In genomic region chr11:69120096-69120875, GRCh38 we compare ENCODE assay signal across 19 cellular contexts. TPM values are rescaled to one million over a fixed set of nuclear protein-coding genes. Genes with fewer than 3 reads are reported as not detected.
DNase-seq lines count a peak whose midpoint lies in the region; ATAC-seq and TF ChIP-seq lines count a peak whose summit lies in the region.
"Had no signal": no experiment of that assay in that cellular context is flagged by ENCODE, and none has a peak within 500 bp of the region (broad histone marks: within the 10 kb centered on the region; RNA-seq: fewer than 3 reads in every experiment).

No MANE protein-coding gene starts in this region.

- peaks cover 14 to 36% (median 27%) of the 10 kb centered on the region in 9 donors for H3K4me1 ChIP-seq in heart right ventricle
- peaks cover 20 to 35% of the 10 kb centered on the region in 2 donors for H3K4me1 ChIP-seq in neuronal stem cell (ENCODE audit: control insufficient read depth in 2 of 2, insufficient read depth in 1 of 2, low read depth in 1 of 2, low read length in 2 of 2)

- no peak overlapping the region for H4K8ac ChIP-seq in neuronal stem cell (ENCODE audit: low read depth, low read length)

- no peak overlapping the region for H2BK120ac ChIP-seq in neuronal stem cell (ENCODE audit: low read depth, low read length)

- WGBS in heart right ventricle, 2 donors: 90 to 96% methylated on average over 21 of the region's 21 CpGs
- WGBS in neuronal stem cell (ENCODE audit: extremely low coverage in 2 of 2, insufficient read length in 2 of 2, insufficient replicate concordance in 1 of 2), 2 donors: no CpG with 5 or more reads among the region's 21 CpGs

- no peak overlapping the region for H2AFZ ChIP-seq in neuronal stem cell (ENCODE audit: low read length)
- H2AFZ ChIP-seq: GM23338 had no signal

- POLR2A ChIA-PET in RWPE1 (lab: Yijun Ruan, JAX; ENCODE audit: low non-redundant PET): no interaction called here

- H2BK5ac ChIP-seq in neuronal stem cell (ENCODE audit: low read length): peak overlapping the region; percentile 32

- H3K27me3 ChIP-seq in heart right ventricle (no peaks in the 10 kb centered on the region), neuronal stem cell (ENCODE audit: control insufficient read depth in 3 of 3, insufficient read depth in 3 of 3, low read depth in 1 of 3, low read length in 3 of 3) (peaks cover 0 to 11% (median 0%) of the 10 kb centered on the region in 3 experiments)
- H3K27me3 ChIP-seq: BE2C had no signal

- no peak overlapping the region for H4K91ac ChIP-seq in neuronal stem cell (ENCODE audit: low read depth, low read length, poor library complexity)

- DNase-seq in Right ventricle myocardium superior (peak; percentile 36), heart right ventricle (no peak), RWPE1 (ENCODE audit: low spot score) (no peak), neuronal stem cell (ENCODE audit: low spot score) (no peak), foreskin fibroblast (no peak), NCI-H748 (lab: John Stamatoyannopoulos, UW; ENCODE audit: unreplicated experiment) (no peak)
- DNase-seq in stimulated activated CD4-positive, alpha-beta T cell treated with anti-CD3 and anti-CD28 coated beads, Interleukin-4, amount 100 ng/mL, for 24 hours: no peak
- DNase-seq: BE2C; CD8-positive, alpha-beta T cell; DMS53; EL; KBM-7; NCI-H1694 treated with DMSO at 0.1 percent for 48 hours; NCI-H2107; NCI-H510A treated with DMSO at 0.1 percent for 48 hours; NCI-H82; RPMI8226 had no signal

- H3K4ac ChIP-seq in neuronal stem cell (ENCODE audit: low read length): no peak overlapping the region

- H3K9me3 ChIP-seq in heart right ventricle: peaks cover 0 to 9% (median 0%) of the 10 kb centered on the region in 11 donors
- H3K9me3 ChIP-seq in neuronal stem cell (replicated peaks in 1 of 2; ENCODE audit: control insufficient read depth in 2 of 2, insufficient read depth in 1 of 2, low read depth in 1 of 2, low read length in 2 of 2): peaks cover 0 to 6% of the 10 kb centered on the region in 2 donors

- no peak overlapping the region for H3K4me3 ChIP-seq in heart right ventricle
- no peak overlapping the region for H3K4me3 ChIP-seq in neuronal stem cell (ENCODE audit: low read length in 2 of 2)
- H3K4me3 ChIP-seq in foreskin fibroblast (ENCODE audit: low read depth in 1 of 2, low read length in 2 of 2): no peak overlapping the region
- H3K4me3 ChIP-seq: GM12878, GM23338 had no signal

- no peak overlapping the region for H3K4me2 ChIP-seq in neuronal stem cell (ENCODE audit: insufficient read depth, low read length, poor library complexity, severe bottlenecking)
- H3K4me2 ChIP-seq: GM23338 had no signal

- H3K23ac ChIP-seq in neuronal stem cell (ENCODE audit: low read depth, low read length, poor library complexity): peak overlapping the region; percentile 53

- no peak overlapping the region for H3K14ac ChIP-seq in neuronal stem cell (ENCODE audit: low read length)

- H3K36me3 ChIP-seq in heart right ventricle: no peaks in the 10 kb centered on the region
- no peaks in the 10 kb centered on the region for H3K36me3 ChIP-seq in neuronal stem cell (replicated peaks in 1 of 2; ENCODE audit: control insufficient read depth in 2 of 2, insufficient read depth in 2 of 2, low read length in 2 of 2)
- H3K36me3 ChIP-seq: BE2C had no signal

- ATAC-seq in Right ventricle myocardium superior (ENCODE audit: poor library complexity): no peak
- ATAC-seq in heart right ventricle: no peak
- ATAC-seq: CD8-positive, alpha-beta T cell; GM12878; GM23338 had no signal

- H2BK15ac ChIP-seq in neuronal stem cell (ENCODE audit: low read length): peak overlapping the region; percentile 63

- H3K18ac ChIP-seq in neuronal stem cell (ENCODE audit: low read length): peak overlapping the region; percentile 81

- CTCF ChIA-PET in RWPE1 (lab: Yijun Ruan, JAX): interaction anchor here (1.6 kb wide), 1 partner anchor 11 kb away, joined by 7 read pairs; no protein-coding TSS in a partner anchor

- H3K27ac ChIP-seq in heart right ventricle (no peak overlapping the region), RWPE1 (peak overlapping the region; percentile 95), neuronal stem cell (replicated peaks; ENCODE audit: low read length) (no peak overlapping the region)

- peak overlapping the region; percentile 79 for H2AK5ac ChIP-seq in neuronal stem cell (ENCODE audit: low read depth, low read length)

- TF ChIP-seq CTCF in heart right ventricle (IDR thresholded peaks at IDR 0.05): no peak
- TF ChIP-seq CTCF in RWPE1 (conservative IDR thresholded peaks at IDR 0.05; ENCODE audit: low read depth): no peak
- TF ChIP-seq CTCF in foreskin fibroblast (IDR thresholded peaks at IDR 0.05; ENCODE audit: low read depth, low read length): no peak

- no peak overlapping the region for H3K9ac ChIP-seq in neuronal stem cell (ENCODE audit: low read depth, low read length, poor library complexity)

- intact Hi-C loops in Right ventricle myocardium superior (cut with DNase I) (no loop called here), heart right ventricle (cut with DNase I) (loop anchor here in 5 of 10 donors (5.0 to 10.0 kb wide), 3 partner anchors 135 to 522 kb away; partner anchors contain the start of genes CCND1 (in 3 of the 5) and MYEOV (in 2 of the 5))

- no peaks in the 10 kb centered on the region for H3K79me1 ChIP-seq in neuronal stem cell (ENCODE audit: low read depth, low read length)

- no peak overlapping the region for H2BK12ac ChIP-seq in neuronal stem cell (ENCODE audit: low read length)

RNA-seq across cellular contexts. Expression of gene SMIM38, which starts 35.4 kb away (rescaled TPM):
- not detected for total RNA-seq in Right ventricle myocardium superior
- total RNA-seq in heart right ventricle: under 1 TPM in 9 of 10 donors, not detected in 1; 0.11 to 0.56 (median 0.18) TPM
- polyA plus RNA-seq in heart right ventricle: under 1 TPM; 0.07 to 0.22 TPM
- polyA plus RNA-seq in neuronal stem cell (2013, experiment 1 of 2): 0.26 TPM
- polyA plus RNA-seq in neuronal stem cell (2013, experiment 2 of 2): 0.36 TPM
- total RNA-seq: CD8-positive, alpha-beta T cell had no signal
- polyA plus RNA-seq: GM23338 had no signal
